1 cellular context compared by ENCODE assay signal in the genomic region with DNA sequence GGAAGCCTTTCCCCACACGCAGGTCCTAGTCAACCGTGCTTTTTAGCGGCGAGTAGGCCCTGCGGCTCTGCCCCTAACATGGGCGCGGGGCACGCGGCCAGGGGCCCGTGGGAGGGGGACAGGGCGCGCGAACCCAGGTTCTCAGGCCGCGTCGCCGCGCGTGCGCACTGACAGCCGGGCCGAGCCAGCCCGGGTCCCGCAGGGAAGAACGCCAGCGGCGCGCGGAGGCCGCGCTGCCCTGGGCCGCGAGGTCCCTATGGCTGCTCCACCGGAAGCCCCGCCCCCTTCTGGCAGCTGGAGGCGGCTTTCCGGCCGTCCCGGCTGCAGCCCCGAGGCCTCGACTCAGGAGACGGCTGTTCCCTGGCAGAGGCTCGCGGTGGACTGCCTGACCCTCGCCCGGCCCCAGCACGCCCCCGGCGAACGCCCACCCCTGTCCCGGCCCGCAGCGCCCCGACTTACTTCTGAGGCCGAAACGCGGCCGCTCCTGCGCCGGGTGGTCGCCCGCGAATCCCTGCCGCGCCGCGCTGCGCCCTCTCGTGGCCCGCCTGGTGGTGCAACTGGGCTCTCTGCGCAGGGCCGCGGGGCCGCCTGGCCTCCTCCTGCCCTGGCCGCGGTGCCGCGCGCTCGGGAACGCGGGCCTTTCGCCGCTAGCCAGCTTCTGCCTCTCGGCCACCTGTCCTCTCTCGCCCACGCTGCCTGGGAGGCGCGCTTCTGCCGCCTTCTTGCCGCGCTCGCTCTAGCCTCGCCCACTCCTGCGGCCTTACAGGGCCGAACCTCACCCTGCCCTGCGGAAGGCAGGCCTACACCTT.
A peak's percentile ranks its signal among the peaks of the same experiment; 100 is the strongest.
TF ChIP-seq lines count a peak whose summit lies in the region.

No MANE protein-coding gene starts in this region.

TF ChIP-seq in K562, 482 proteins besides CTCF, POLR2A, EP300 and RAD21 (continued from another document and continues in another):
- TF ChIP-seq CEBPG (CRISPR knock-in tag; IDR thresholded peaks at IDR 0.05) (no peak; the same call in 1 of the 2 replicates), CEBPG (tag; conservative IDR thresholded peaks at IDR 0.05 in 1 of 2, IDR thresholded peaks at IDR 0.05 in 1 of 2) (no peak), ZNF224 (CRISPR knock-in tag; IDR thresholded peaks at IDR 0.05) (0 out of 2 replicates have a peak, but pooled peaks have one; percentile 92), ZNF239 (CRISPR knock-in tag; IDR thresholded peaks at IDR 0.05) (no peak; the same call in 1 of the 2 replicates), ARID1B (IDR thresholded peaks at IDR 0.05) (0 out of 2 replicates have a peak, but pooled peaks have one; percentile 15), EP400 (IDR thresholded peaks at IDR 0.05) (peak; percentile 87), POLR2AphosphoS5 (IDR thresholded peaks at IDR 0.05; ENCODE audit: control insufficient read depth, insufficient read depth, low read depth, low read length) (peak; percentile 80), MCM3 (IDR thresholded peaks at IDR 0.05) (no peak), NRF1 (conservative IDR thresholded peaks at IDR 0.05 in 1 of 2, IDR thresholded peaks at IDR 0.05 in 1 of 2) (peak; percentile 97 to 98), E2F3 (CRISPR knock-in tag; IDR thresholded peaks at IDR 0.05) (peak; percentile 90), ZBTB8A (IDR thresholded peaks at IDR 0.05; ENCODE audit: partially characterized antibody) (no peak), KDM1A (IDR thresholded peaks at IDR 0.05) (no peak), PTTG1 (tag; IDR thresholded peaks at IDR 0.05; ENCODE audit: low read depth) (no peak), RBM25 (IDR thresholded peaks at IDR 0.05; ENCODE audit: low read depth, low read length, severe bottlenecking) (peak; percentile 73), NR2C2 (CRISPR knock-in tag; IDR thresholded peaks at IDR 0.05) (peak; percentile 47; the same call in 1 of the 2 replicates), NR2C2 (tag; IDR thresholded peaks at IDR 0.05) (peak; percentile 84), HNRNPH1 (optimal IDR thresholded peaks at IDR 0.05; ENCODE audit: low read depth, low read length) (no peak), MEF2A (IDR thresholded peaks at IDR 0.05; ENCODE audit: control insufficient read depth, low read depth, low read length) (no peak), ATF7 (IDR thresholded peaks at IDR 0.05) (peak; percentile 82), ZNF766 (CRISPR knock-in tag; conservative IDR thresholded peaks at IDR 0.05) (peak; percentile 60; the same call in 1 of the 2 replicates), SMARCA4 (IDR thresholded peaks at IDR 0.05) (no peak), NCOA1 (IDR thresholded peaks at IDR 0.05; ENCODE audit: low read depth) (no peak), HCFC1 (IDR thresholded peaks at IDR 0.05; ENCODE audit: low read depth, low read length) (peak; percentile 50; the same call in 1 of the 2 replicates), ZNF347 (CRISPR knock-in tag; IDR thresholded peaks at IDR 0.05; ENCODE audit: low read depth) (no peak), TCF7L2 (IDR thresholded peaks at IDR 0.05; ENCODE audit: low read depth, low read length) (no peak), BRF1 (IDR thresholded peaks at IDR 0.05; ENCODE audit: borderline replicate concordance, extremely low read depth, insufficient read length) (no peak), ESRRB (CRISPR knock-in tag; IDR thresholded peaks at IDR 0.05; ENCODE audit: borderline replicate concordance) (no peak), PHF8 (IDR thresholded peaks at IDR 0.05; ENCODE audit: borderline replicate concordance, low read length) (peak; percentile 85; the same call in 1 of the 2 replicates), CBX2 (IDR thresholded peaks at IDR 0.05; ENCODE audit: insufficient read depth, low read length, poor library complexity, severe bottlenecking) (no peak), TSC22D4 (tag; IDR thresholded peaks at IDR 0.05) (no peak), ZNF384 (IDR thresholded peaks at IDR 0.05; ENCODE audit: low read depth, low read length) (peak; percentile 4; the same call in 1 of the 2 replicates), SIN3B (IDR thresholded peaks at IDR 0.05; ENCODE audit: low read depth) (no peak; the same call in none of the 2 replicates), ZKSCAN1 (IDR thresholded peaks at IDR 0.05; ENCODE audit: low read depth, low read length) (peak; percentile 70; the same call in 1 of the 2 replicates), HIVEP1 (CRISPR knock-in tag; IDR thresholded peaks at IDR 0.05) (no peak), BHLHE40 (IDR thresholded peaks at IDR 0.05; ENCODE audit: low read length) (peak; percentile 53; the same call in 1 of the 2 replicates), MYBL2 (IDR thresholded peaks at IDR 0.05; ENCODE audit: low read depth) (no peak), MYBL2 (CRISPR knock-in tag; IDR thresholded peaks at IDR 0.05; ENCODE audit: borderline replicate concordance) (no peak), CHD1 (IDR thresholded peaks at IDR 0.05; ENCODE audit: low read length) (no peak), ZNF76 (CRISPR knock-in tag; IDR thresholded peaks at IDR 0.05; ENCODE audit: borderline replicate concordance) (peak; percentile 12; the same call in 1 of the 2 replicates), LEF1 (IDR thresholded peaks at IDR 0.05) (no peak; the same call in 1 of the 2 replicates), MXI1 (IDR thresholded peaks at IDR 0.05; ENCODE audit: low read depth, low read length) (0 out of 2 replicates have a peak, but pooled peaks have one; percentile 20), BRD9 (IDR thresholded peaks at IDR 0.05; ENCODE audit: low read depth, partially characterized antibody) (no peak), ZFP36 (IDR thresholded peaks at IDR 0.05; ENCODE audit: low read depth, low read length, partially characterized antibody) (peak; percentile 26), POLR3A (IDR thresholded peaks at IDR 0.05; ENCODE audit: borderline replicate concordance, extremely low read depth, insufficient read depth, insufficient read length) (no peak)
- TF ChIP-seq, protein P1, sequence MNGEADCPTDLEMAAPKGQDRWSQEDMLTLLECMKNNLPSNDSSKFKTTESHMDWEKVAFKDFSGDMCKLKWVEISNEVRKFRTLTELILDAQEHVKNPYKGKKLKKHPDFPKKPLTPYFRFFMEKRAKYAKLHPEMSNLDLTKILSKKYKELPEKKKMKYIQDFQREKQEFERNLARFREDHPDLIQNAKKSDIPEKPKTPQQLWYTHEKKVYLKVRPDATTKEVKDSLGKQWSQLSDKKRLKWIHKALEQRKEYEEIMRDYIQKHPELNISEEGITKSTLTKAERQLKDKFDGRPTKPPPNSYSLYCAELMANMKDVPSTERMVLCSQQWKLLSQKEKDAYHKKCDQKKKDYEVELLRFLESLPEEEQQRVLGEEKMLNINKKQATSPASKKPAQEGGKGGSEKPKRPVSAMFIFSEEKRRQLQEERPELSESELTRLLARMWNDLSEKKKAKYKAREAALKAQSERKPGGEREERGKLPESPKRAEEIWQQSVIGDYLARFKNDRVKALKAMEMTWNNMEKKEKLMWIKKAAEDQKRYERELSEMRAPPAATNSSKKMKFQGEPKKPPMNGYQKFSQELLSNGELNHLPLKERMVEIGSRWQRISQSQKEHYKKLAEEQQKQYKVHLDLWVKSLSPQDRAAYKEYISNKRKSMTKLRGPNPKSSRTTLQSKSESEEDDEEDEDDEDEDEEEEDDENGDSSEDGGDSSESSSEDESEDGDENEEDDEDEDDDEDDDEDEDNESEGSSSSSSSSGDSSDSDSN (IDR thresholded peaks at IDR 0.05; ENCODE audit: borderline replicate concordance in 1 of 2, low read depth in 2 of 2, low read length in 2 of 2) = peak; percentile 48 to 59; a peak in 1 of 4 replicates
- TF ChIP-seq, protein P2, sequence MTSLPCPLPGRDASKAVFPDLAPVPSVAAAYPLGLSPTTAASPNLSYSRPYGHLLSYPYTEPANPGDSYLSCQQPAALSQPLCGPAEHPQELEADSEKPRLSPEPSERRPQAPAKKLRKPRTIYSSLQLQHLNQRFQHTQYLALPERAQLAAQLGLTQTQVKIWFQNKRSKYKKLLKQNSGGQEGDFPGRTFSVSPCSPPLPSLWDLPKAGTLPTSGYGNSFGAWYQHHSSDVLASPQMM (CRISPR knock-in tag; IDR thresholded peaks at IDR 0.05) = no peak
- TF ChIP-seq, protein P3, sequence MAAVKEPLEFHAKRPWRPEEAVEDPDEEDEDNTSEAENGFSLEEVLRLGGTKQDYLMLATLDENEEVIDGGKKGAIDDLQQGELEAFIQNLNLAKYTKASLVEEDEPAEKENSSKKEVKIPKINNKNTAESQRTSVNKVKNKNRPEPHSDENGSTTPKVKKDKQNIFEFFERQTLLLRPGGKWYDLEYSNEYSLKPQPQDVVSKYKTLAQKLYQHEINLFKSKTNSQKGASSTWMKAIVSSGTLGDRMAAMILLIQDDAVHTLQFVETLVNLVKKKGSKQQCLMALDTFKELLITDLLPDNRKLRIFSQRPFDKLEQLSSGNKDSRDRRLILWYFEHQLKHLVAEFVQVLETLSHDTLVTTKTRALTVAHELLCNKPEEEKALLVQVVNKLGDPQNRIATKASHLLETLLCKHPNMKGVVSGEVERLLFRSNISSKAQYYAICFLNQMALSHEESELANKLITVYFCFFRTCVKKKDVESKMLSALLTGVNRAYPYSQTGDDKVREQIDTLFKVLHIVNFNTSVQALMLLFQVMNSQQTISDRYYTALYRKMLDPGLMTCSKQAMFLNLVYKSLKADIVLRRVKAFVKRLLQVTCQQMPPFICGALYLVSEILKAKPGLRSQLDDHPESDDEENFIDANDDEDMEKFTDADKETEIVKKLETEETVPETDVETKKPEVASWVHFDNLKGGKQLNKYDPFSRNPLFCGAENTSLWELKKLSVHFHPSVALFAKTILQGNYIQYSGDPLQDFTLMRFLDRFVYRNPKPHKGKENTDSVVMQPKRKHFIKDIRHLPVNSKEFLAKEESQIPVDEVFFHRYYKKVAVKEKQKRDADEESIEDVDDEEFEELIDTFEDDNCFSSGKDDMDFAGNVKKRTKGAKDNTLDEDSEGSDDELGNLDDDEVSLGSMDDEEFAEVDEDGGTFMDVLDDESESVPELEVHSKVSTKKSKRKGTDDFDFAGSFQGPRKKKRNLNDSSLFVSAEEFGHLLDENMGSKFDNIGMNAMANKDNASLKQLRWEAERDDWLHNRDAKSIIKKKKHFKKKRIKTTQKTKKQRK (IDR thresholded peaks at IDR 0.05; ENCODE audit: borderline replicate concordance, low read depth, low read length) = no peak
- TF ChIP-seq, protein P4, sequence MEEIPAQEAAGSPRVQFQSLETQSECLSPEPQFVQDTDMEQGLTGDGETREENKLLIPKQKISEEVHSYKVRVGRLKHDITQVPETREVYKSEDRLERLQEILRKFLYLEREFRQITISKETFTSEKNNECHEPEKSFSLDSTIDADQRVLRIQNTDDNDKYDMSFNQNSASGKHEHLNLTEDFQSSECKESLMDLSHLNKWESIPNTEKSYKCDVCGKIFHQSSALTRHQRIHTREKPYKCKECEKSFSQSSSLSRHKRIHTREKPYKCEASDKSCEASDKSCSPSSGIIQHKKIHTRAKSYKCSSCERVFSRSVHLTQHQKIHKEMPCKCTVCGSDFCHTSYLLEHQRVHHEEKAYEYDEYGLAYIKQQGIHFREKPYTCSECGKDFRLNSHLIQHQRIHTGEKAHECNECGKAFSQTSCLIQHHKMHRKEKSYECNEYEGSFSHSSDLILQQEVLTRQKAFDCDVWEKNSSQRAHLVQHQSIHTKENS (CRISPR knock-in tag; IDR thresholded peaks at IDR 0.05) = no peak
- TF ChIP-seq, protein P5, sequence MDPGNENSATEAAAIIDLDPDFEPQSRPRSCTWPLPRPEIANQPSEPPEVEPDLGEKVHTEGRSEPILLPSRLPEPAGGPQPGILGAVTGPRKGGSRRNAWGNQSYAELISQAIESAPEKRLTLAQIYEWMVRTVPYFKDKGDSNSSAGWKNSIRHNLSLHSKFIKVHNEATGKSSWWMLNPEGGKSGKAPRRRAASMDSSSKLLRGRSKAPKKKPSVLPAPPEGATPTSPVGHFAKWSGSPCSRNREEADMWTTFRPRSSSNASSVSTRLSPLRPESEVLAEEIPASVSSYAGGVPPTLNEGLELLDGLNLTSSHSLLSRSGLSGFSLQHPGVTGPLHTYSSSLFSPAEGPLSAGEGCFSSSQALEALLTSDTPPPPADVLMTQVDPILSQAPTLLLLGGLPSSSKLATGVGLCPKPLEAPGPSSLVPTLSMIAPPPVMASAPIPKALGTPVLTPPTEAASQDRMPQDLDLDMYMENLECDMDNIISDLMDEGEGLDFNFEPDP (CRISPR knock-in tag; IDR thresholded peaks at IDR 0.05) = no peak
- TF ChIP-seq, protein P6, sequence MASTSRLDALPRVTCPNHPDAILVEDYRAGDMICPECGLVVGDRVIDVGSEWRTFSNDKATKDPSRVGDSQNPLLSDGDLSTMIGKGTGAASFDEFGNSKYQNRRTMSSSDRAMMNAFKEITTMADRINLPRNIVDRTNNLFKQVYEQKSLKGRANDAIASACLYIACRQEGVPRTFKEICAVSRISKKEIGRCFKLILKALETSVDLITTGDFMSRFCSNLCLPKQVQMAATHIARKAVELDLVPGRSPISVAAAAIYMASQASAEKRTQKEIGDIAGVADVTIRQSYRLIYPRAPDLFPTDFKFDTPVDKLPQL (IDR thresholded peaks at IDR 0.05; ENCODE audit: extremely low read depth, insufficient read length) = no peak
- TF ChIP-seq, protein P7, sequence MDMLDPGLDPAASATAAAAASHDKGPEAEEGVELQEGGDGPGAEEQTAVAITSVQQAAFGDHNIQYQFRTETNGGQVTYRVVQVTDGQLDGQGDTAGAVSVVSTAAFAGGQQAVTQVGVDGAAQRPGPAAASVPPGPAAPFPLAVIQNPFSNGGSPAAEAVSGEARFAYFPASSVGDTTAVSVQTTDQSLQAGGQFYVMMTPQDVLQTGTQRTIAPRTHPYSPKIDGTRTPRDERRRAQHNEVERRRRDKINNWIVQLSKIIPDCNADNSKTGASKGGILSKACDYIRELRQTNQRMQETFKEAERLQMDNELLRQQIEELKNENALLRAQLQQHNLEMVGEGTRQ (CRISPR knock-in tag; IDR thresholded peaks at IDR 0.05) = no peak
- TF ChIP-seq, protein P8, sequence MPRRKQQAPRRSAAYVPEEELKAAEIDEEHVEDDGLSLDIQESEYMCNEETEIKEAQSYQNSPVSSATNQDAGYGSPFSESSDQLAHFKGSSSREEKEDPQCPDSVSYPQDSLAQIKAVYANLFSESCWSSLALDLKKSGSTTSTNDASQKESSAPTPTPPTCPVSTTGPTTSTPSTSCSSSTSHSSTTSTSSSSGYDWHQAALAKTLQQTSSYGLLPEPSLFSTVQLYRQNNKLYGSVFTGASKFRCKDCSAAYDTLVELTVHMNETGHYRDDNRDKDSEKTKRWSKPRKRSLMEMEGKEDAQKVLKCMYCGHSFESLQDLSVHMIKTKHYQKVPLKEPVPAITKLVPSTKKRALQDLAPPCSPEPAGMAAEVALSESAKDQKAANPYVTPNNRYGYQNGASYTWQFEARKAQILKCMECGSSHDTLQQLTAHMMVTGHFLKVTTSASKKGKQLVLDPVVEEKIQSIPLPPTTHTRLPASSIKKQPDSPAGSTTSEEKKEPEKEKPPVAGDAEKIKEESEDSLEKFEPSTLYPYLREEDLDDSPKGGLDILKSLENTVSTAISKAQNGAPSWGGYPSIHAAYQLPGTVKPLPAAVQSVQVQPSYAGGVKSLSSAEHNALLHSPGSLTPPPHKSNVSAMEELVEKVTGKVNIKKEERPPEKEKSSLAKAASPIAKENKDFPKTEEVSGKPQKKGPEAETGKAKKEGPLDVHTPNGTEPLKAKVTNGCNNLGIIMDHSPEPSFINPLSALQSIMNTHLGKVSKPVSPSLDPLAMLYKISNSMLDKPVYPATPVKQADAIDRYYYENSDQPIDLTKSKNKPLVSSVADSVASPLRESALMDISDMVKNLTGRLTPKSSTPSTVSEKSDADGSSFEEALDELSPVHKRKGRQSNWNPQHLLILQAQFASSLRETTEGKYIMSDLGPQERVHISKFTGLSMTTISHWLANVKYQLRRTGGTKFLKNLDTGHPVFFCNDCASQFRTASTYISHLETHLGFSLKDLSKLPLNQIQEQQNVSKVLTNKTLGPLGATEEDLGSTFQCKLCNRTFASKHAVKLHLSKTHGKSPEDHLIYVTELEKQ (CRISPR knock-in tag; IDR thresholded peaks at IDR 0.05) = no peak
